ENCODE assay signal across 1 cellular context in genomic region chr5:177094224-177095087, GRCh38.
TF ChIP-seq lines count a peak whose summit lies in the region.

No MANE protein-coding gene starts in this region.

TF ChIP-seq in HepG2, 621 proteins besides CTCF, POLR2A, EP300 and RAD21 (continued from another document and continues in another):
- TF ChIP-seq ZBTB34 (CRISPR knock-in tag; IDR thresholded peaks at IDR 0.05) (0 out of 2 replicates have a peak, but pooled peaks have one; percentile 71), XRCC5 (optimal IDR thresholded peaks at IDR 0.05; ENCODE audit: low read length) (no peak), RNF219 (CRISPR knock-in tag; IDR thresholded peaks at IDR 0.05) (no peak), RBFOX2 (IDR thresholded peaks at IDR 0.05; ENCODE audit: low read depth, low read length) (peak; percentile 64), ZKSCAN8 (CRISPR knock-in tag; IDR thresholded peaks at IDR 0.05; ENCODE audit: borderline replicate concordance) (0 out of 2 replicates have a peak, but pooled peaks have one; percentile 15), HNRNPLL (IDR thresholded peaks at IDR 0.05; ENCODE audit: low read depth, low read length, poor library complexity, severe bottlenecking) (peak; percentile 32), MYC (CRISPR knock-in tag; IDR thresholded peaks at IDR 0.05; ENCODE audit: borderline replicate concordance) (peak; percentile 46; the same call in 1 of the 2 replicates), RERE (CRISPR knock-in tag; IDR thresholded peaks at IDR 0.05; ENCODE audit: low read depth) (peak; percentile 53; the same call in 1 of the 2 replicates), ZNF180 (CRISPR knock-in tag; IDR thresholded peaks at IDR 0.05; ENCODE audit: borderline replicate concordance, low read depth) (no peak), MAZ (IDR thresholded peaks at IDR 0.05; ENCODE audit: borderline replicate concordance, low read depth, low read length) (no peak), MAZ (CRISPR knock-in tag; IDR thresholded peaks at IDR 0.05; ENCODE audit: low read depth) (peak; percentile 79), SMC3 (IDR thresholded peaks at IDR 0.05; ENCODE audit: low read length) (peak; percentile 10; the same call in 1 of the 2 replicates), RBM22 (optimal IDR thresholded peaks at IDR 0.05; ENCODE audit: low read length) (peak; percentile 95), TFAP4 (IDR thresholded peaks at IDR 0.05; ENCODE audit: borderline replicate concordance, low read depth) (peak; percentile 98), PBX3 (CRISPR knock-in tag; IDR thresholded peaks at IDR 0.05; ENCODE audit: borderline replicate concordance) (no peak), ZNF788 (CRISPR knock-in tag; IDR thresholded peaks at IDR 0.05; ENCODE audit: borderline replicate concordance) (peak; percentile 27; the same call in 1 of the 2 replicates), NR2F2 (IDR thresholded peaks at IDR 0.05; ENCODE audit: borderline replicate concordance, low read depth) (peak; percentile 79; the same call in 1 of the 2 replicates), ZNF687 (CRISPR knock-in tag; IDR thresholded peaks at IDR 0.05) (peak; percentile 96), HOXD1 (CRISPR knock-in tag; IDR thresholded peaks at IDR 0.05) (no peak), ZBED4 (CRISPR knock-in tag; IDR thresholded peaks at IDR 0.05; ENCODE audit: borderline replicate concordance) (peak; percentile 30; the same call in 1 of the 2 replicates), ZNF567 (CRISPR knock-in tag; IDR thresholded peaks at IDR 0.05; ENCODE audit: borderline replicate concordance) (0 out of 2 replicates have a peak, but pooled peaks have one; percentile 56), TFDP1 (CRISPR knock-in tag; IDR thresholded peaks at IDR 0.05; ENCODE audit: borderline replicate concordance) (no peak), ZNF691 (CRISPR knock-in tag; IDR thresholded peaks at IDR 0.05; ENCODE audit: borderline replicate concordance, low read depth) (peak; percentile 57), PATZ1 (CRISPR knock-in tag; IDR thresholded peaks at IDR 0.05) (peak; percentile 95)
